In genomic region chr9:119761737-119762136, GRCh38 we compare ENCODE assay signal across 20 cellular contexts.
DNase-seq lines count a peak whose midpoint lies in the region; ATAC-seq, FAIRE-seq and TF ChIP-seq lines count a peak whose summit lies in the region.
"Had no signal": no experiment of that assay in that cellular context is flagged by ENCODE, and none has a peak within 500 bp of the region (broad histone marks: within the 10 kb centered on the region; RNA-seq: fewer than 3 reads in every experiment).

No MANE protein-coding gene starts in this region.

- TF ChIP-seq POLR2A in HepG2 (IDR thresholded peaks at IDR 0.05; ENCODE audit: insufficient read depth in 1 of 2, low read depth in 2 of 2, low read length in 2 of 2) (no peak), adrenal gland (IDR thresholded peaks at IDR 0.05) (no peak)

- WGBS in HepG2 (ENCODE audit: low lambda C conversion rate) = 0% methylated on average over 1 of the region's 1 CpG
- WGBS in adrenal gland, 4 donors = 44 to 66% (median 61%) methylated on average over 1 of the region's 1 CpG

- H3K36me3 ChIP-seq in OCI-LY1 (ENCODE audit: insufficient read depth, low read length) = no peaks in the 10 kb centered on the region
- no peaks in the 10 kb centered on the region for H3K36me3 ChIP-seq in kidney epithelial cell (ENCODE audit: control insufficient read depth, insufficient read depth, low read length)
- H3K36me3 ChIP-seq in HepG2 (replicated peaks in 1 of 2; ENCODE audit: control insufficient read depth in 1 of 2, insufficient read depth in 2 of 2, low read length in 2 of 2) = no peaks in the 10 kb centered on the region
- H3K36me3 ChIP-seq in adrenal gland (replicated peaks in 1 of 2) = no peaks in the 10 kb centered on the region
- H3K36me3 ChIP-seq: Peyer's patch, SJSA1 had no signal

- CTCF ChIA-PET in activated naive CD4-positive, alpha-beta T cell treated with anti-CD3 and anti-CD28 coated beads, Interleukin-2, amount 10 ng/mL, durations not matched to agents 7 days and 5 days (lab: Charles Lee) = interaction anchor here (0.7 kb wide), 1 partner anchor 223 kb away, joined by 3 read pairs; no protein-coding TSS in a partner anchor
- CTCF ChIA-PET in HepG2 (lab: Yijun Ruan, JAX; ENCODE audit: low intra/inter-chr PET ratio, low total read pairs) = no interaction called here

- H3K4me2 ChIP-seq in OCI-LY1 (ENCODE audit: low read length) (peak overlapping the region; percentile 25; the same call in 1 of the 2 replicates), HepG2 (ENCODE audit: low read depth, low read length) (no peak overlapping the region)

- intact Hi-C loops in HepG2 (cut with micrococcal nuclease; ENCODE audit: unreplicated experiment) (no loop called here), adrenal gland (cut with DNase I) (no loop called here)

- peaks cover 58% of the 10 kb centered on the region for H3K4me1 ChIP-seq in OCI-LY1 (ENCODE audit: insufficient read depth, low read length, severe bottlenecking)
- no peaks in the 10 kb centered on the region for H3K4me1 ChIP-seq in HepG2 (ENCODE audit: insufficient read depth, low read length)
- H3K4me1 ChIP-seq in adrenal gland (replicated peaks in 1 of 2) = no peaks in the 10 kb centered on the region
- H3K4me1 ChIP-seq: Peyer's patch, SJSA1 had no signal

- peaks cover 2% of the 10 kb centered on the region for H3K9me3 Mint-ChIP-seq in activated naive CD4-positive, alpha-beta T cell treated with anti-CD3 and anti-CD28 coated beads, Interleukin-2, amount 10 ng/mL, durations not matched to agents 7 days and 5 days

- no peaks in the 10 kb centered on the region for H3K4me1 Mint-ChIP-seq in activated naive CD4-positive, alpha-beta T cell treated with anti-CD3 and anti-CD28 coated beads, Interleukin-2, amount 10 ng/mL, durations not matched to agents 7 days and 5 days
- H3K4me1 Mint-ChIP-seq: CD14-positive monocyte had no signal

- H3K79me2 ChIP-seq in OCI-LY1 (ENCODE audit: insufficient read depth, low read length) (no peaks in the 10 kb centered on the region), HepG2 (ENCODE audit: insufficient read depth, low read length) (no peaks in the 10 kb centered on the region)

- no peaks in the 10 kb centered on the region for H3K9me2 ChIP-seq in OCI-LY1 (ENCODE audit: low read depth, low read length)

- no peak overlapping the region for H3K27ac Mint-ChIP-seq in activated naive CD4-positive, alpha-beta T cell treated with anti-CD3 and anti-CD28 coated beads, Interleukin-2, amount 10 ng/mL, durations not matched to agents 7 days and 5 days
- H3K27ac Mint-ChIP-seq: CD14-positive monocyte had no signal

- TF ChIP-seq EP300 in HepG2 (IDR thresholded peaks at IDR 0.05; ENCODE audit: low read depth in 2 of 2, low read length in 2 of 2) = no peak
- TF ChIP-seq EP300 in HepG2 (CRISPR knock-in tag; IDR thresholded peaks at IDR 0.05; ENCODE audit: borderline replicate concordance) = no peak

- no TSS peak for BruUV-seq in HepG2 (replicated peaks; lab: Mats Ljungman, UMichigan)

- H3K9ac ChIP-seq in OCI-LY1 (ENCODE audit: low read length) (no peak overlapping the region), HepG2 (ENCODE audit: insufficient read depth, low read depth, low read length) (no peak overlapping the region)

- H3K36me3 Mint-ChIP-seq in activated naive CD4-positive, alpha-beta T cell treated with anti-CD3 and anti-CD28 coated beads, Interleukin-2, amount 10 ng/mL, durations not matched to agents 7 days and 5 days = no peaks in the 10 kb centered on the region
- H3K36me3 Mint-ChIP-seq: CD14-positive monocyte had no signal

- no peaks in the 10 kb centered on the region for H3K27me3 ChIP-seq in OCI-LY1 (ENCODE audit: insufficient read depth, low read length)
- H3K27me3 ChIP-seq in kidney epithelial cell (ENCODE audit: control insufficient read depth, insufficient read depth, low read length) = no peaks in the 10 kb centered on the region
- no peaks in the 10 kb centered on the region for H3K27me3 ChIP-seq in HepG2 (ENCODE audit: control insufficient read depth in 1 of 2, insufficient read depth in 2 of 2, low read length in 2 of 2)
- peaks cover 5% of the 10 kb centered on the region for H3K27me3 ChIP-seq in adrenal gland
- H3K27me3 ChIP-seq: Peyer's patch, SJSA1 had no signal

- DNase-seq in Caki2 (ENCODE audit: low read depth) (peak; percentile 19), kidney epithelial cell (ENCODE audit: low read depth) (peak; percentile 18), renal cortical epithelial cell (ENCODE audit: low read depth) (peak; percentile 18), HepG2 (ENCODE audit: low spot score) (no peak), adrenal gland (no peak)
- no peak for DNase-seq in activated naive CD4-positive, alpha-beta T cell treated with anti-CD3 and anti-CD28 coated beads, Interleukin-2, amount 10 ng/mL, durations not matched to agents 7 days and 5 days
- DNase-seq: EL, KG1, NCI-H1694 treated with DMSO at 0.1 percent for 48 hours, NCI-H2107, NCI-H2227 treated with DMSO at 0.1 percent for 48 hours, NCI-H526 had no signal

- H3K27ac ChIP-seq in OCI-LY1 (ENCODE audit: low read depth, low read length, poor library complexity, severe bottlenecking) (peak overlapping the region; percentile 78), HepG2 (ENCODE audit: extremely low read length, insufficient read depth, low read length) (no peak overlapping the region), adrenal gland (no peak overlapping the region)
- H3K27ac ChIP-seq: SJSA1 had no signal

- H3F3A ChIP-seq in OCI-LY1 (ENCODE audit: insufficient read depth, low read length) = no peaks in the 10 kb centered on the region

- H4K20me1 ChIP-seq in OCI-LY1 (ENCODE audit: insufficient read depth, low read length) (no peaks in the 10 kb centered on the region), HepG2 (ENCODE audit: insufficient read depth, low read length) (no peaks in the 10 kb centered on the region)

- ATAC-seq in HG03108 (IDR thresholded peaks at IDR 0.05; ENCODE audit: unreplicated experiment) = no peak
- no peak for ATAC-seq in HepG2

- no peaks in the 10 kb centered on the region for H3K27me3 Mint-ChIP-seq in activated naive CD4-positive, alpha-beta T cell treated with anti-CD3 and anti-CD28 coated beads, Interleukin-2, amount 10 ng/mL, durations not matched to agents 7 days and 5 days

- in situ Hi-C loops in Caki2 (cut with HindIII; ENCODE audit: low pct_unique_long_range_greater_than_20kb, low sequenced_read_pairs) (no loop called here), HepG2 (cut with HindIII; ENCODE audit: extremely low pct_ligation_motif_present, low pct_unique_long_range_greater_than_20kb) (no loop called here)

- no peak overlapping the region for H3K4me3 ChIP-seq in OCI-LY1 (ENCODE audit: low read depth, low read length, poor library complexity, severe bottlenecking)
- H3K4me3 ChIP-seq in kidney epithelial cell (ENCODE audit: low read depth, low read length) = no peak overlapping the region
- H3K4me3 ChIP-seq in HepG2 (replicated peaks in 1 of 3; ENCODE audit: insufficient read depth in 1 of 3, low read depth in 2 of 3, low read length in 3 of 3) = no peak overlapping the region
- H3K4me3 ChIP-seq in adrenal gland = no peak overlapping the region
- H3K4me3 ChIP-seq: Peyer's patch, SJSA1 had no signal

- TF ChIP-seq CTCF in OCI-LY1 (IDR thresholded peaks at IDR 0.05; ENCODE audit: low read length) = no peak
- TF ChIP-seq CTCF in kidney epithelial cell (IDR thresholded peaks at IDR 0.05; ENCODE audit: insufficient read depth, low read length, poor library complexity, severe bottlenecking) = no peak
- TF ChIP-seq CTCF in HepG2 (CRISPR knock-in tag; IDR thresholded peaks at IDR 0.05) = no peak
- no peak for TF ChIP-seq CTCF in adrenal gland (IDR thresholded peaks at IDR 0.05)

- no peak for TF ChIP-seq RAD21 in HepG2 (CRISPR knock-in tag; IDR thresholded peaks at IDR 0.05)

- no peak overlapping the region for H2AFZ ChIP-seq in OCI-LY1 (ENCODE audit: low read length)
- H2AFZ ChIP-seq in HepG2 (ENCODE audit: low read length) = no peak overlapping the region

- H3K4me3 Mint-ChIP-seq in activated naive CD4-positive, alpha-beta T cell treated with anti-CD3 and anti-CD28 coated beads, Interleukin-2, amount 10 ng/mL, durations not matched to agents 7 days and 5 days = no peak overlapping the region
- H3K4me3 Mint-ChIP-seq: CD14-positive monocyte had no signal

- no peak for FAIRE-seq in HepG2 (lab: Jason Lieb, UNC)
- FAIRE-seq: GM12892, GM18507, H54 had no signal

- POLR2A ChIA-PET in HepG2 (lab: Yijun Ruan, JAX) = no interaction called here

- H3K9me3 ChIP-seq in OCI-LY1 (ENCODE audit: low read length) = no peaks in the 10 kb centered on the region
- no peaks in the 10 kb centered on the region for H3K9me3 ChIP-seq in HepG2 (ENCODE audit: low read length)
- H3K9me3 ChIP-seq in adrenal gland (replicated peaks in 1 of 3) = no peaks in the 10 kb centered on the region
- H3K9me3 ChIP-seq: Peyer's patch, SJSA1 had no signal

TF ChIP-seq in HepG2, 621 proteins besides CTCF, POLR2A, EP300 and RAD21 (continues in another document):
- TF ChIP-seq HOXD1 (CRISPR knock-in tag; IDR thresholded peaks at IDR 0.05) = no peak
- no peak for TF ChIP-seq SIX1 (CRISPR knock-in tag; IDR thresholded peaks at IDR 0.05; ENCODE audit: borderline replicate concordance)
- TF ChIP-seq EZH2 (conservative IDR thresholded peaks at IDR 0.05; ENCODE audit: low read depth, low read length) = no peak
- no peak for TF ChIP-seq ZNF546 (CRISPR knock-in tag; conservative IDR thresholded peaks at IDR 0.05)
- TF ChIP-seq EEA1 (CRISPR knock-in tag; IDR thresholded peaks at IDR 0.05; ENCODE audit: borderline replicate concordance) = no peak
- TF ChIP-seq TFAP4 (IDR thresholded peaks at IDR 0.05; ENCODE audit: borderline replicate concordance, low read depth) = no peak
- TF ChIP-seq ARNT2 (CRISPR knock-in tag; IDR thresholded peaks at IDR 0.05; ENCODE audit: low read depth) = no peak

Comparison
In these comparisons a context has a peak if more than half of its experiments do, and no peak if none do; other contexts are left out.
1. DNase-seq: peak in Caki2 (single experiment), kidney epithelial cell (single experiment) and renal cortical epithelial cell (single experiment); none in activated naive CD4-positive, alpha-beta T cell treated with anti-CD3 and anti-CD28 coated beads, Interleukin-2, amount 10 ng/mL, durations not matched to agents 7 days and 5 days (single experiment), HepG2 (single experiment) and adrenal gland (0 of 7).